ENCODE assay signal across 10 cellular contexts in the genomic region with DNA sequence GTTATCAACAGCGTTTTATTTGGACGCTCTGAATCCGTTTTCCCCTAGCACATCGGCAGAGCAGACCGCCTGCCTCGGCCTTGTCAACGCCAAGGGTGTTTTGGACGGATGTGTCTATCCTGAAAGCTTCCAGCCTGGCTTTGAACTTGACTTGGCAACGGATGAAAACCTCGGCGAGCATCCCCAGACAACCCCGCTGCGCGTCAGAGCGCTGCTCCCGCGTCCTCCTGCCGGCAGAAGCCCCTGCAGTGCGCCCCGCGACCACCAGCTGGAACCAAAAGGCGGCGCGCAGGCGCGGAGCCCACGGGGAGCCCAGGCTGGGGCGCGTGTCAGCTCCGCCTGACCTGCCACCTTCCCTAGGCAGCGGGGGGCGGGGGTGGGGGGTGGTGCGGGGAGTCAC. TPM values are rescaled to one million over a fixed set of nuclear protein-coding genes. Genes with fewer than 3 reads are reported as not detected.
DNase-seq lines count a peak whose midpoint lies in the region; ATAC-seq and TF ChIP-seq lines count a peak whose summit lies in the region.
"Had no signal": no experiment of that assay in that cellular context is flagged by ENCODE, and none has a peak within 500 bp of the region (broad histone marks: within the 10 kb centered on the region; RNA-seq: fewer than 3 reads in every experiment).

No MANE protein-coding gene starts in this region.

- ATAC-seq in heart left ventricle, result peak; percentile 47 to 90 (median 85)
- no peak for ATAC-seq in HG02870 (IDR thresholded peaks at IDR 0.05; ENCODE audit: unreplicated experiment)
- no peak for ATAC-seq in omental fat pad (ENCODE audit: low FRiP score)
- no peak for ATAC-seq in GM21360 (IDR thresholded peaks at IDR 0.05; ENCODE audit: unreplicated experiment)

- TF ChIP-seq POLR2A in heart left ventricle (IDR thresholded peaks at IDR 0.05), result no peak
- no peak for TF ChIP-seq POLR2A in ovary (IDR thresholded peaks at IDR 0.05)

- peaks cover 0 to 16% (median 5%) of the 10 kb centered on the region in 12 donors for H3K4me1 ChIP-seq in heart left ventricle
- H3K4me1 ChIP-seq in ovary (ENCODE audit: insufficient read depth), result no peaks in the 10 kb centered on the region

- no peaks in the 10 kb centered on the region for H3K36me3 ChIP-seq in heart left ventricle
- no peaks in the 10 kb centered on the region for H3K36me3 ChIP-seq in ovary

- H3K9me3 ChIP-seq in heart left ventricle (no peaks in the 10 kb centered on the region), ovary (no peaks in the 10 kb centered on the region)

- H3K27ac ChIP-seq in heart left ventricle, result peak overlapping the region in 5 of 12 donors; percentile 1 to 31 (median 25)
- no peak overlapping the region for H3K27ac ChIP-seq in ovary

- H3K27ac Mint-ChIP-seq in activated naive CD8-positive, alpha-beta T cell, result no peak overlapping the region
- H3K27ac Mint-ChIP-seq: T-helper 1 cell treated with Interleukin-12 subunit alpha and Interleukin-12 subunit beta and Interleukin-4 antibody, amounts not matched to agents 30 μg/mL and 1 μg/mL, for 36 hours had no signal

- no peaks in the 10 kb centered on the region for H3K9me3 Mint-ChIP-seq in activated naive CD8-positive, alpha-beta T cell (ENCODE audit: low read depth)
- H3K9me3 Mint-ChIP-seq: T-helper 1 cell treated with Interleukin-12 subunit alpha and Interleukin-12 subunit beta and Interleukin-4 antibody, amounts not matched to agents 30 μg/mL and 1 μg/mL, for 36 hours had no signal

- peak overlapping the region; percentile 30 for H3K4me3 Mint-ChIP-seq in activated naive CD8-positive, alpha-beta T cell
- H3K4me3 Mint-ChIP-seq: T-helper 1 cell treated with Interleukin-12 subunit alpha and Interleukin-12 subunit beta and Interleukin-4 antibody, amounts not matched to agents 30 μg/mL and 1 μg/mL, for 36 hours had no signal

- peaks cover 6% of the 10 kb centered on the region for H3K4me1 Mint-ChIP-seq in activated naive CD8-positive, alpha-beta T cell (ENCODE audit: low read depth)

- 1 to 8% (median 1%) methylated on average over 17 to 33 of the region's 33 CpGs for WGBS in heart left ventricle, 4 donors
- WGBS in ovary, 3 donors, result 0 to 2% (median 0%) methylated on average over 17 to 33 of the region's 33 CpGs

- no peak for TF ChIP-seq EP300 in ovary (IDR thresholded peaks at IDR 0.05)

- no peaks in the 10 kb centered on the region for H3K36me3 Mint-ChIP-seq in activated naive CD8-positive, alpha-beta T cell

- DNase-seq in AG20443 (ENCODE audit: low spot score) (peak; percentile 46), heart left ventricle (peak; percentile 48 to 69 (median 65)), ovary (peak; percentile 64 to 81 (median 74)), GM13976 (ENCODE audit: low spot score) (no peak), omental fat pad (ENCODE audit: low spot score) (no peak)
- DNase-seq: stimulated activated CD4-positive, alpha-beta T cell treated with anti-CD3 and anti-CD28 coated beads, Interleukin-12 subunit alpha, Interleukin-12 subunit beta, amount 100 ng/mL, for 4 hours had no signal

- peaks cover 0 to 12% (median 0%) of the 10 kb centered on the region in 9 donors for H3K27me3 ChIP-seq in heart left ventricle
- no peaks in the 10 kb centered on the region for H3K27me3 ChIP-seq in ovary

- H3K27me3 Mint-ChIP-seq in activated naive CD8-positive, alpha-beta T cell, result peaks cover 17% of the 10 kb centered on the region

- in situ Hi-C loops in GM13976 (cut with MboI; ENCODE audit: low sequenced_read_pairs, unreplicated experiment), result no loop called here

- intact Hi-C loops in heart left ventricle (cut with DNase I), result no loop called here
- intact Hi-C loops in ovary (cut with DNase I), result no loop called here

- peak overlapping the region in 10 of 12 donors; percentile 5 to 53 (median 34) for H3K4me3 ChIP-seq in heart left ventricle
- peak overlapping the region; percentile 26 for H3K4me3 ChIP-seq in ovary

- TF ChIP-seq CTCF in heart left ventricle (IDR thresholded peaks at IDR 0.05), result peak in 3 of 12 donors; percentile 8 to 31 (median 9)
- peak in 1 of 3 donors; percentile 44 for TF ChIP-seq CTCF in ovary (IDR thresholded peaks at IDR 0.05)
- no peak for TF ChIP-seq CTCF in GM13976 (IDR thresholded peaks at IDR 0.05; ENCODE audit: borderline replicate concordance, control extremely low read depth, extremely low read depth, insufficient read depth, missing control alignments)
- TF ChIP-seq CTCF in omental fat pad (IDR thresholded peaks at IDR 0.05), result no peak

RNA-seq across cellular contexts. Expression of a gene that starts 26.2 kb away (rescaled TPM):
- total RNA-seq in heart left ventricle (10 to 100 TPM; 43.5 to 77.1 (median 64.0) TPM), ovary (10 to 100 TPM; 27.1 to 70.6 (median 49.8) TPM), omental fat pad (10 to 100 TPM; 44.2 to 64.8 (median 49.9) TPM)
- polyA plus RNA-seq in heart left ventricle (100 to 1,000 TPM in 1 of 2 donors, 10 to 100 TPM in 1; 32.9 to 106 TPM), ovary (10 to 100 TPM; 34.2 to 62.6 TPM)

Comparison
In these comparisons a context has a peak if more than half of its experiments do, and no peak if none do; other contexts are left out.
1. DNase-seq: peak in AG20443 (single experiment), heart left ventricle (5 of 5) and ovary (5 of 5); none in GM13976 (single experiment) and omental fat pad (single experiment).
2. ATAC-seq: peak in heart left ventricle (4 of 4); none in HG02870 (single experiment), omental fat pad (single experiment) and GM21360 (single experiment).